29 cellular contexts compared by ENCODE assay signal in the genomic region with DNA sequence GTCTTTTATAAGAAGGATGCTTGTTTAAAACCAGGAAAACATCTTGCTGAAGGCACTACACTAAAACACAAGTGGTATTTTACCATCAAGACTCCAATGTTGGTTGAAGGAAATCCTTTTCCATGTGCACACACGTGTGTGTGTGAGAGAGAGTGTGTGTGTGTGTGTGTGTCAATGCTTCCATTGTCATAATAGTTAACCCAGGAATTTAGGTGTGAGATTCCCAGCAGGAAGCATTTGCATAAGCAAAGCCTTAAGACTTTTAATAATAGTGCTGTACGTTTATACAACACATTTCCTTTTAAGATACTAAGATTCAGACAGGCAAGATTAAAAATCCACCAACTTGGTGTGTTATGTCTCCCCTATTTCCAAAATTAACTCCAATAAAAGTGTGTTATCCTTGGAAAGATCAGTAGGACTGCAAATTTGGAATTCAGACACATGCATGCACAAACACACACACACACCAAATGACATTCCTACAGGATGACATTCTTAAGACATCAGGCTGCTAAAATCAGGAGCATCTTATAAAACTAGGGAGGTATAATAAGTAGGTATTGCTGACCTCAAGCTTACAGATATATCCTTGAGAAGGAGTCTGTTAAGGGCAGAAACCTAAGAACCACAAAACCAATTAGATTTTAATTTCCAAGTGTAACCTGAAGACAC. TPM values are rescaled to one million over a fixed set of nuclear protein-coding genes. Genes with fewer than 3 reads are reported as not detected.
DNase-seq lines count a peak whose midpoint lies in the region; ATAC-seq and TF ChIP-seq lines count a peak whose summit lies in the region.
"Had no signal": no experiment of that assay in that cellular context is flagged by ENCODE, and none has a peak within 500 bp of the region (broad histone marks: within the 10 kb centered on the region; RNA-seq: fewer than 3 reads in every experiment).

No MANE protein-coding gene starts in this region.

- H3K36me3 Mint-ChIP-seq in chondrocyte (ENCODE audit: low read depth) = peaks cover 56% of the 10 kb centered on the region
- H3K36me3 Mint-ChIP-seq in neural progenitor cell = peaks cover 9% of the 10 kb centered on the region
- H3K36me3 Mint-ChIP-seq: activated CD8-positive, alpha-beta memory T cell treated with anti-CD3 and anti-CD28 coated beads, Interleukin-2, amount 10 ng/mL, durations not matched to agents 7 days and 5 days had no signal

- H3K27me3 Mint-ChIP-seq in chondrocyte (ENCODE audit: low read depth) (no peaks in the 10 kb centered on the region), neural progenitor cell (ENCODE audit: insufficient read depth, low read depth) (peaks cover 2% of the 10 kb centered on the region)

- H3K79me2 ChIP-seq in neural progenitor cell (ENCODE audit: low read depth) = no peaks in the 10 kb centered on the region

- H3K36me3 ChIP-seq in HUES48 (ENCODE audit: control insufficient read depth, insufficient read depth, low read length) = no peaks in the 10 kb centered on the region; the same call in 1 of the 2 replicates
- H3K36me3 ChIP-seq in neural progenitor cell = no peaks in the 10 kb centered on the region
- H3K36me3 ChIP-seq in tibial artery = peaks cover 0 to 9% (median 0%) of the 10 kb centered on the region in 3 donors
- H3K36me3 ChIP-seq in vagina = no peaks in the 10 kb centered on the region
- H3K36me3 ChIP-seq: adrenal gland, neutrophil, uterus had no signal

- no peaks in the 10 kb centered on the region for H4K20me1 ChIP-seq in neural progenitor cell (ENCODE audit: low read depth)

- TF ChIP-seq CTCF in chondrocyte (IDR thresholded peaks at IDR 0.05) (no peak), neural progenitor cell (IDR thresholded peaks at IDR 0.05) (no peak), tibial artery (IDR thresholded peaks at IDR 0.05) (no peak), vagina (IDR thresholded peaks at IDR 0.05) (no peak)

- H3K27ac Mint-ChIP-seq in chondrocyte (ENCODE audit: unreplicated experiment) (peak overlapping the region; percentile 91), neural progenitor cell (no peak overlapping the region)
- H3K27ac Mint-ChIP-seq: activated CD8-positive, alpha-beta memory T cell treated with anti-CD3 and anti-CD28 coated beads, Interleukin-2, amount 10 ng/mL, durations not matched to agents 7 days and 5 days had no signal

- H3K27me3 ChIP-seq in HUES48 (ENCODE audit: control insufficient read depth, insufficient read depth, low read length) (no peaks in the 10 kb centered on the region), neural progenitor cell (no peaks in the 10 kb centered on the region), tibial artery (no peaks in the 10 kb centered on the region), vagina (no peaks in the 10 kb centered on the region)
- H3K27me3 ChIP-seq: adrenal gland, esophagus squamous epithelium, neutrophil, spleen, uterus had no signal

- H3K9me3 Mint-ChIP-seq in chondrocyte (ENCODE audit: low read depth) (peaks cover 4% of the 10 kb centered on the region), neural progenitor cell (peaks cover 3% of the 10 kb centered on the region)

- ATAC-seq in GM21390 (IDR thresholded peaks at IDR 0.05; ENCODE audit: unreplicated experiment) = no peak
- ATAC-seq: activated CD8-positive, alpha-beta memory T cell treated with anti-CD3 and anti-CD28 coated beads, Interleukin-2, amount 10 ng/mL, durations not matched to agents 7 days and 5 days; Panc1 had no signal

- DNase-seq in chondrocyte (ENCODE audit: low spot score) = no peak
- DNase-seq in neural progenitor cell (ENCODE audit: low spot score) = no peak
- DNase-seq in tibial artery = no peak
- DNase-seq in SW480 (ENCODE audit: low spot score) = no peak
- DNase-seq in vagina (ENCODE audit: extremely low spot score in 2 of 2) = no peak
- no peak for DNase-seq in NCI-H1092 (lab: John Stamatoyannopoulos, UW)
- DNase-seq: activated CD8-positive, alpha-beta memory T cell treated with anti-CD3 and anti-CD28 coated beads, Interleukin-2, amount 10 ng/mL, durations not matched to agents 7 days and 5 days; activated naive CD4-positive, alpha-beta T cell treated with Interleukin-2 at 50 U/mL for 16 hours; adrenal gland; Caco-2; cortex of kidney; DMS79; esophagus squamous epithelium; NCI-H1048; NCI-H1694 treated with DMSO at 0.1 percent for 48 hours; NCI-H2171 treated with DMSO at 0.1 percent for 48 hours; NCI-H526 treated with DMSO at 0.1 percent for 48 hours; SHP77 treated with DMSO at 0.1 percent for 48 hours; spleen; stimulated activated CD4-positive, alpha-beta T cell treated with anti-CD3 and anti-CD28 coated beads, Interleukin-4, amount 100 ng/mL, for 1 hour; SW 1271; T1000; uterus had no signal

- no peak for TF ChIP-seq POLR2A in vagina (IDR thresholded peaks at IDR 0.05)

- H3K9me3 ChIP-seq in HUES48 (ENCODE audit: control insufficient read depth, insufficient read depth, low read length) (no peaks in the 10 kb centered on the region), neural progenitor cell (ENCODE audit: low read depth) (no peaks in the 10 kb centered on the region), tibial artery (no peaks in the 10 kb centered on the region), vagina (no peaks in the 10 kb centered on the region)
- H3K9me3 ChIP-seq: adrenal gland, Caco-2, esophagus squamous epithelium, neutrophil, spleen, uterus had no signal

- H3K4me1 ChIP-seq in HUES48 (ENCODE audit: control insufficient read depth, insufficient read depth, low read length) (peaks cover 24% of the 10 kb centered on the region), neural progenitor cell (peaks cover 18% of the 10 kb centered on the region), tibial artery (peaks cover 0 to 100% (median 54%) of the 10 kb centered on the region in 4 donors), vagina (peaks cover 37% of the 10 kb centered on the region)
- H3K4me1 ChIP-seq: Caco-2 had no signal

- no peak overlapping the region for H2AFZ ChIP-seq in neural progenitor cell (replicated peaks)

- H3K4me1 Mint-ChIP-seq in chondrocyte (ENCODE audit: low read depth) (peaks cover 99% of the 10 kb centered on the region), neural progenitor cell (peaks cover 30% of the 10 kb centered on the region)

- H3K4me3 ChIP-seq in HUES48 (ENCODE audit: low read depth, low read length) (no peak overlapping the region), neural progenitor cell (no peak overlapping the region), tibial artery (no peak overlapping the region), vagina (no peak overlapping the region)
- H3K4me3 ChIP-seq: adrenal gland, esophagus squamous epithelium, spleen, uterus had no signal

- intact Hi-C loops in tibial artery (cut with DNase I; ENCODE audit: low total_unique reads) = no loop called here
- intact Hi-C loops in vagina (cut with DNase I) = no loop called here

- H3K27ac ChIP-seq in HUES48 (ENCODE audit: low read depth, low read length) (peak overlapping the region; percentile 68), neural progenitor cell (no peak overlapping the region), tibial artery (peak overlapping the region; percentile 74), vagina (no peak overlapping the region)
- H3K27ac ChIP-seq: C4-2B, HL-60, neutrophil had no signal

- H3K4me2 ChIP-seq in neural progenitor cell = peak overlapping the region; percentile 19

- no peak overlapping the region for H3K4me3 Mint-ChIP-seq in chondrocyte (ENCODE audit: unreplicated experiment)
- no peak overlapping the region for H3K4me3 Mint-ChIP-seq in neural progenitor cell
- H3K4me3 Mint-ChIP-seq: activated CD8-positive, alpha-beta memory T cell treated with anti-CD3 and anti-CD28 coated beads, Interleukin-2, amount 10 ng/mL, durations not matched to agents 7 days and 5 days had no signal

- H3K9ac ChIP-seq in HUES48 (ENCODE audit: low read depth, low read length) (no peak overlapping the region), neural progenitor cell (no peak overlapping the region)

- peaks cover 8% of the 10 kb centered on the region for H3F3A ChIP-seq in neural progenitor cell (ENCODE audit: low read depth)

RNA-seq across cellular contexts. Expression of a gene that starts 18.3 kb away (rescaled TPM):
- total RNA-seq in chondrocyte = 260 to 268 TPM (median 263 TPM) in 3 replicates
- total RNA-seq in neural progenitor cell (ENCODE audit: low replicate concordance) = 0.15 TPM in 1 of 2 replicates, not detected in the other
- 78.3 TPM for total RNA-seq in vagina

Comparison
In these comparisons a context has a peak if more than half of its experiments do, and no peak if none do; other contexts are left out.
1. H3K27ac ChIP-seq: peak in HUES48 (single experiment) and tibial artery (2 of 2); none in neural progenitor cell (single experiment) and vagina (single experiment).
2. RNA of a gene that starts 18.3 kb away (total RNA-seq): 260 to 268 TPM in chondrocyte and 78.3 TPM in vagina (single experiment); 0.15 TPM in neural progenitor cell; every median in the first group is over 10 times any median in the second.